1 cellular context compared by ENCODE assay signal in genomic region chr17:65559802-65560627, GRCh38.
TF ChIP-seq lines count a peak whose summit lies in the region.

No MANE protein-coding gene starts in this region.

TF ChIP-seq in HEK293, 187 proteins besides CTCF, POLR2A, EP300 and RAD21 (continued from another document and continues in another):
- no peak for TF ChIP-seq ZNF529 (tag by site-specific recombination; IDR thresholded peaks at IDR 0.05; ENCODE audit: insufficient replicate concordance)
- TF ChIP-seq ZNF571 (tag by site-specific recombination; IDR thresholded peaks at IDR 0.05), result no peak
- TF ChIP-seq ZNF521 (tag by site-specific recombination; IDR thresholded peaks at IDR 0.05), result no peak
- no peak for TF ChIP-seq ELK4 (IDR thresholded peaks at IDR 0.05; ENCODE audit: borderline replicate concordance, low read depth, low read length)
- no peak for TF ChIP-seq ZSCAN18 (tag by site-specific recombination; IDR thresholded peaks at IDR 0.05)
- TF ChIP-seq REPIN1 (tag by site-specific recombination; IDR thresholded peaks at IDR 0.05; ENCODE audit: low read depth), result no peak
- TF ChIP-seq ZNF23 (tag by site-specific recombination; IDR thresholded peaks at IDR 0.05; ENCODE audit: borderline replicate concordance), result no peak
- TF ChIP-seq ZFP41 (tag by site-specific recombination; IDR thresholded peaks at IDR 0.05; ENCODE audit: borderline replicate concordance), result no peak
- no peak for TF ChIP-seq ZNF473 (tag by site-specific recombination; IDR thresholded peaks at IDR 0.05)
- no peak for TF ChIP-seq ZNF580 (tag by site-specific recombination; IDR thresholded peaks at IDR 0.05)
- TF ChIP-seq ZBTB10 (tag by site-specific recombination; IDR thresholded peaks at IDR 0.05), result peak; percentile 74
- no peak for TF ChIP-seq ZNF621 (tag by site-specific recombination; IDR thresholded peaks at IDR 0.05)
- no peak for TF ChIP-seq ZNF488 (tag by site-specific recombination; IDR thresholded peaks at IDR 0.05)
- TF ChIP-seq ZNF280C (tag by site-specific recombination; IDR thresholded peaks at IDR 0.05), result no peak
- TF ChIP-seq ZNF623 (tag by site-specific recombination; IDR thresholded peaks at IDR 0.05), result no peak
- no peak for TF ChIP-seq ZNF558 (tag by site-specific recombination; IDR thresholded peaks at IDR 0.05)
- TF ChIP-seq HOXA7 (CRISPR knock-in tag; IDR thresholded peaks at IDR 0.05; ENCODE audit: borderline replicate concordance), result no peak
- TF ChIP-seq ZNF626 (tag by site-specific recombination; IDR thresholded peaks at IDR 0.05), result no peak
- TF ChIP-seq ZNF677 (tag by site-specific recombination; IDR thresholded peaks at IDR 0.05), result no peak
- TF ChIP-seq ZNF138 (tag by site-specific recombination; IDR thresholded peaks at IDR 0.05; ENCODE audit: borderline replicate concordance), result no peak
- no peak for TF ChIP-seq ZNF2 (tag by site-specific recombination; IDR thresholded peaks at IDR 0.05)
- no peak for TF ChIP-seq ZNF211 (tag by site-specific recombination; IDR thresholded peaks at IDR 0.05; ENCODE audit: low read depth)
- TF ChIP-seq ZIC2 (tag by site-specific recombination; IDR thresholded peaks at IDR 0.05), result peak; percentile 41
- TF ChIP-seq ZNF223 (tag by site-specific recombination; IDR thresholded peaks at IDR 0.05), result no peak
- 0 out of 2 replicates have a peak, but pooled peaks have one; percentile 8 for TF ChIP-seq SP7 (tag by site-specific recombination; IDR thresholded peaks at IDR 0.05)
- no peak for TF ChIP-seq ZNF548 (tag by site-specific recombination; IDR thresholded peaks at IDR 0.05)
- no peak for TF ChIP-seq ZNF184 (tag by site-specific recombination; IDR thresholded peaks at IDR 0.05)
- peak; percentile 91 for TF ChIP-seq ZFP69B (tag by site-specific recombination; IDR thresholded peaks at IDR 0.05)
- TF ChIP-seq ZNF404 (tag by site-specific recombination; IDR thresholded peaks at IDR 0.05), result no peak
- TF ChIP-seq ZNF544 (tag by site-specific recombination; IDR thresholded peaks at IDR 0.05), result no peak
- no peak for TF ChIP-seq GLI2 (tag by site-specific recombination; IDR thresholded peaks at IDR 0.05; ENCODE audit: borderline replicate concordance, low read depth)
- TF ChIP-seq ZNF768 (tag by site-specific recombination; IDR thresholded peaks at IDR 0.05), result no peak
- TF ChIP-seq MZF1 (tag by site-specific recombination; IDR thresholded peaks at IDR 0.05; ENCODE audit: borderline replicate concordance), result no peak
- 0 out of 2 replicates have a peak, but pooled peaks have one; percentile 25 for TF ChIP-seq ZNF501 (tag by site-specific recombination; IDR thresholded peaks at IDR 0.05)
- TF ChIP-seq KLF1 (tag by site-specific recombination; IDR thresholded peaks at IDR 0.05), result no peak
- no peak for TF ChIP-seq ATF2 (tag by site-specific recombination; IDR thresholded peaks at IDR 0.05; ENCODE audit: low read depth)
- no peak for TF ChIP-seq PRDM2 (tag by site-specific recombination; IDR thresholded peaks at IDR 0.05; ENCODE audit: borderline replicate concordance)
- TF ChIP-seq TSHZ1 (tag by site-specific recombination; IDR thresholded peaks at IDR 0.05; ENCODE audit: borderline replicate concordance), result no peak
- TF ChIP-seq SP2 (tag by site-specific recombination; IDR thresholded peaks at IDR 0.05), result peak; percentile 48
- no peak for TF ChIP-seq ZSCAN23 (tag by site-specific recombination; IDR thresholded peaks at IDR 0.05)
- no peak for TF ChIP-seq KLF16 (tag by site-specific recombination; IDR thresholded peaks at IDR 0.05)
- TF ChIP-seq ZBTB7A (tag by site-specific recombination; IDR thresholded peaks at IDR 0.05; ENCODE audit: low read depth), result no peak
- peak; percentile 91 for TF ChIP-seq GLIS2 (tag by site-specific recombination; IDR thresholded peaks at IDR 0.05)
